10 cellular contexts compared by ENCODE assay signal in genomic region chr6:2020909-2021308, GRCh38.
A peak's percentile ranks its signal among the peaks of the same experiment; 100 is the strongest.
DNase-seq lines count a peak whose midpoint lies in the region; ATAC-seq, FAIRE-seq and TF ChIP-seq lines count a peak whose summit lies in the region.
"Had no signal": no experiment of that assay in that cellular context is flagged by ENCODE, and none has a peak within 500 bp of the region (broad histone marks: within the 10 kb centered on the region; RNA-seq: fewer than 3 reads in every experiment).

No MANE protein-coding gene starts in this region.

- H3K27me3 ChIP-seq in endodermal cell (ENCODE audit: control insufficient read depth, insufficient read depth, low read length, poor library complexity, severe bottlenecking): no peaks in the 10 kb centered on the region

- H3K9ac ChIP-seq in endodermal cell (ENCODE audit: extremely low read depth, low read length, poor library complexity, severe bottlenecking): no peak overlapping the region

- peaks cover 2% of the 10 kb centered on the region for H3K4me1 ChIP-seq in endodermal cell (ENCODE audit: control insufficient read depth, insufficient read depth, low read length)

- FAIRE-seq in D721Med (lab: Jason Lieb, UNC): no peak
- FAIRE-seq in RCC 7860 (lab: Jason Lieb, UNC): no peak
- FAIRE-seq: endometrium had no signal

- H3K4me3 ChIP-seq in AG04449 (ENCODE audit: low read depth, low read length): no peak overlapping the region
- H3K4me3 ChIP-seq in endodermal cell (ENCODE audit: low read length): no peak overlapping the region

- CTCF ChIA-PET in AG04449 (lab: Yijun Ruan, JAX): no interaction called here

- POLR2A ChIA-PET in AG04449 (lab: Yijun Ruan, JAX): no interaction called here

- H3K4me3 Mint-ChIP-seq in endodermal cell: no peak overlapping the region
- H3K4me3 Mint-ChIP-seq: naive B cell had no signal

- H3K36me3 Mint-ChIP-seq in endodermal cell (ENCODE audit: low read depth): no peaks in the 10 kb centered on the region

- ATAC-seq in esophagus mucosa (peak; percentile 74), GM18519 (IDR thresholded peaks at IDR 0.05; ENCODE audit: low FRiP score, unreplicated experiment) (no peak)

- H3K27ac ChIP-seq in endodermal cell (ENCODE audit: low read depth, low read length): no peak overlapping the region

- H3K9me3 ChIP-seq in endodermal cell (ENCODE audit: control insufficient read depth, low read length): peaks cover 4% of the 10 kb centered on the region

- H3K9me3 Mint-ChIP-seq in endodermal cell: no peaks in the 10 kb centered on the region

- DNase-seq in AG04449 (ENCODE audit: low read depth, low spot score) (peak; percentile 31), H4 (ENCODE audit: low spot score) (peak; percentile 24), NCI-H748 treated with DMSO at 0.1 percent for 48 hours (lab: John Stamatoyannopoulos, UW) (peak; percentile 67), D721Med (ENCODE audit: insufficient read length, low spot score) (no peak), endodermal cell (no peak), RCC 7860 (ENCODE audit: low spot score) (no peak)
- DNase-seq: naive B cell had no signal

- peaks cover 3% of the 10 kb centered on the region for H3K4me1 Mint-ChIP-seq in endodermal cell

- H3K27me3 Mint-ChIP-seq in endodermal cell (ENCODE audit: insufficient read depth): no peaks in the 10 kb centered on the region
- H3K27me3 Mint-ChIP-seq: naive B cell had no signal

- no peak overlapping the region for H3K27ac Mint-ChIP-seq in endodermal cell

- no peak for TF ChIP-seq CTCF in AG04449 (IDR thresholded peaks at IDR 0.05; ENCODE audit: insufficient read depth, low read length, missing control alignments)
- no peak for TF ChIP-seq CTCF in D721Med (IDR thresholded peaks at IDR 0.05; ENCODE audit: insufficient read depth, missing control alignments)
- TF ChIP-seq CTCF in endodermal cell (conservative IDR thresholded peaks at IDR 0.05): no peak

- H3K36me3 ChIP-seq in endodermal cell (ENCODE audit: control insufficient read depth, insufficient read depth, low read length): no peaks in the 10 kb centered on the region

Comparison
In these comparisons a context has a peak if more than half of its experiments do, and no peak if none do; other contexts are left out.
1. DNase-seq: peak in AG04449 (single experiment), H4 (single experiment) and NCI-H748 treated with DMSO at 0.1 percent for 48 hours (single experiment); none in D721Med (single experiment), endodermal cell (single experiment) and RCC 7860 (single experiment).